ENCODE assay signal across 19 cellular contexts in the genomic region with DNA sequence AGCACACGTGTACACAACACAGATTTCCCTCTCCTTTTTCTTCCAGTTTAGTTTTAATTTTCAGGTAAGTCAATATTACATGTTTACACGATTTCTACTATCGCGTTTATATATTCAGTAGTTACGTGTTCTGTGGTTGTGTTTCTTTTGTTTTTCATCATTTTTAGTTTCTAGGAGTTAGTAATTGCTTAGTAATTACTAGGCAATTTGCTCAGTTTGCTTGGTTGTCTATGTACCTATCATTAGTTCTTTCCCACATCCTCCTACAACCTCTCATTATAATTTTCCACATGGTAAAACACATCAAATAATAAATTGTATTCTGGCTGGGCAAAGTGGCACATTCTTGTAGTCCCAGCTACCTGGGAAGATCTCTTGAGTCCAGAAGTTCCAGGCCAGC. TPM values are rescaled to one million over a fixed set of nuclear protein-coding genes. Genes with fewer than 3 reads are reported as not detected.
A peak's percentile ranks its signal among the peaks of the same experiment; 100 is the strongest.
DNase-seq lines count a peak whose midpoint lies in the region; ATAC-seq, FAIRE-seq and TF ChIP-seq lines count a peak whose summit lies in the region.
"Had no signal": no experiment of that assay in that cellular context is flagged by ENCODE, and none has a peak within 500 bp of the region (broad histone marks: within the 10 kb centered on the region; RNA-seq: fewer than 3 reads in every experiment).

No MANE protein-coding gene starts in this region.

- H3K9me3 Mint-ChIP-seq in activated CD8-positive, alpha-beta memory T cell treated with anti-CD3 and anti-CD28 coated beads, Interleukin-2, amount 10 ng/mL, durations not matched to agents 7 days and 5 days (ENCODE audit: low read depth), result peaks cover 18% of the 10 kb centered on the region

- no TSS peak for BruUV-seq in GM12878 (replicated peaks; lab: Mats Ljungman, UMichigan)

- CTCF ChIA-PET in A549 (lab: Yijun Ruan, JAX), result interaction anchor here (1.1 to 19.3 kb wide), 7 partner anchors 11 to 234 kb away, joined by 3 to 470 read pairs (median 6); no protein-coding TSS in a partner anchor
- CTCF ChIA-PET in GM12878 (lab: Yijun Ruan, JAX), result interaction anchor here (1.2 to 16.8 kb wide), 3 partner anchors 12 to 112 kb away, joined by 3 to 308 read pairs (median 3); no protein-coding TSS in a partner anchor
- CTCF ChIA-PET in activated CD8-positive, alpha-beta memory T cell treated with anti-CD3 and anti-CD28 coated beads, Interleukin-2, amount 10 ng/mL, durations not matched to agents 7 days and 5 days (lab: Charles Lee), result interaction anchor here (1.1 to 1.3 kb wide), 2 partner anchors 11 to 12 kb away, joined by 3 to 6 read pairs; no protein-coding TSS in a partner anchor

- H3K4me1 ChIP-seq in A549 (no peaks in the 10 kb centered on the region), GM12878 (ENCODE audit: control insufficient read depth, insufficient read depth, low read length) (no peaks in the 10 kb centered on the region)
- H3K4me1 ChIP-seq: HAP-1 had no signal

- FAIRE-seq in A549 (lab: Jason Lieb, UNC) (peak; percentile 65), GM12878 (lab: Jason Lieb, UNC) (no peak)
- FAIRE-seq: G401.6 had no signal

- ATAC-seq in A549, result no peak
- no peak for ATAC-seq in GM12878
- ATAC-seq in left cardiac atrium, result no peak
- no peak for ATAC-seq in activated CD8-positive, alpha-beta memory T cell treated with anti-CD3 and anti-CD28 coated beads, Interleukin-2, amount 10 ng/mL, durations not matched to agents 7 days and 5 days
- ATAC-seq: GM23338 had no signal

- H3K4me3 ChIP-seq in A549 (no peak overlapping the region), GM12878 (no peak overlapping the region)
- H3K4me3 ChIP-seq: GM23338, HAP-1 had no signal

- SMC1A ChIA-PET in GM12878 (lab: Charles Lee; ENCODE audit: uncharacterized antibody, unreplicated experiment), result interaction anchor here (0.8 to 1.7 kb wide), 2 partner anchors 64 to 114 kb away, joined by 3 to 5 read pairs; no protein-coding TSS in a partner anchor

- H3K36me3 ChIP-seq in GM12878 (ENCODE audit: control insufficient read depth in 2 of 2, insufficient read depth in 2 of 2, low read length in 1 of 2), result no peaks in the 10 kb centered on the region
- H3K36me3 ChIP-seq: HAP-1 had no signal

- H2AFZ ChIP-seq in GM12878 (ENCODE audit: control insufficient read depth, low read depth, low read length), result no peak overlapping the region
- H2AFZ ChIP-seq: GM23338 had no signal

- TF ChIP-seq EP300 in A549 (IDR thresholded peaks at IDR 0.05), result no peak
- no peak for TF ChIP-seq EP300 in GM12878 (IDR thresholded peaks at IDR 0.05; ENCODE audit: borderline replicate concordance in 1 of 2, control insufficient read depth in 1 of 2, low read depth in 2 of 2, low read length in 2 of 2)

- H3K27ac ChIP-seq in A549, result no peak overlapping the region
- no peak overlapping the region for H3K27ac ChIP-seq in GM12878 (ENCODE audit: control insufficient read depth, insufficient read depth)

- no peak overlapping the region for H3K9ac ChIP-seq in GM12878 (ENCODE audit: control insufficient read depth, insufficient read depth, low read length)

- peaks cover 8% of the 10 kb centered on the region for H3K4me1 Mint-ChIP-seq in activated CD8-positive, alpha-beta memory T cell treated with anti-CD3 and anti-CD28 coated beads, Interleukin-2, amount 10 ng/mL, durations not matched to agents 7 days and 5 days
- H3K4me1 Mint-ChIP-seq: CD4-positive, alpha-beta memory T cell; GM23338 had no signal

- TF ChIP-seq POLR2A in A549 (IDR thresholded peaks at IDR 0.05; ENCODE audit: low read length), result no peak
- no peak for TF ChIP-seq POLR2A in GM12878 (IDR thresholded peaks at IDR 0.05; ENCODE audit: low read depth, low read length)

- intact Hi-C loops in GM12878 (cut with micrococcal nuclease; ENCODE audit: unreplicated experiment) (no loop called here), left cardiac atrium (cut with DNase I) (no loop called here)

- POLR2A ChIA-PET in A549 (lab: Yijun Ruan, JAX) (no interaction called here), GM12878 (lab: Charles Lee) (no interaction called here)

- H3K9me3 ChIP-seq in A549 (peaks cover 15% of the 10 kb centered on the region), GM12878 (replicated peaks; ENCODE audit: control insufficient read depth, insufficient read depth, low read length) (peaks cover 7% of the 10 kb centered on the region)

- TF ChIP-seq RAD21 in A549 (conservative IDR thresholded peaks at IDR 0.05 in 1 of 2, IDR thresholded peaks at IDR 0.05 in 1 of 2) (no peak), GM12878 (IDR thresholded peaks at IDR 0.05; ENCODE audit: insufficient read depth, low read depth, low read length) (no peak)

- no peaks in the 10 kb centered on the region for H3K79me2 ChIP-seq in GM12878 (ENCODE audit: control insufficient read depth, insufficient read depth, low read length)

- DNase-seq in A549 (ENCODE audit: low read depth in 1 of 2, low spot score in 1 of 2) (no peak), NCI-H1417 (lab: John Stamatoyannopoulos, UW) (peak in 2 of 3 experiments; percentile 18 to 68), NCI-H748 (lab: John Stamatoyannopoulos, UW; ENCODE audit: unreplicated experiment) (peak; percentile 26), GM12878 (ENCODE audit: low read depth, low spot score) (no peak), left cardiac atrium (no peak), SIG-M5 (lab: John Stamatoyannopoulos, UW) (no peak)
- DNase-seq in activated CD8-positive, alpha-beta memory T cell treated with anti-CD3 and anti-CD28 coated beads, Interleukin-2, amount 10 ng/mL, durations not matched to agents 7 days and 5 days, result no peak
- DNase-seq: 8988T; C1 segment of cervical spinal cord; Calu3; CD4-positive, alpha-beta memory T cell; COR-L47; DMS53; DMS79 treated with DMSO at 0.1 percent for 48 hours had no signal

- no peaks in the 10 kb centered on the region for H4K20me1 ChIP-seq in GM12878 (ENCODE audit: control insufficient read depth, insufficient read depth)

- H3K4me3 Mint-ChIP-seq in activated CD8-positive, alpha-beta memory T cell treated with anti-CD3 and anti-CD28 coated beads, Interleukin-2, amount 10 ng/mL, durations not matched to agents 7 days and 5 days, result no peak overlapping the region
- H3K4me3 Mint-ChIP-seq: CD4-positive, alpha-beta memory T cell; GM23338 had no signal

- H3K4me2 ChIP-seq in A549 (no peak overlapping the region), GM12878 (ENCODE audit: control insufficient read depth, insufficient read depth) (no peak overlapping the region)
- H3K4me2 ChIP-seq: GM23338 had no signal

- in situ Hi-C loops in GM12878 (cut with MboI), result no loop called here

- 78% methylated on average over 5 of the region's 5 CpGs for WGBS in A549 (ENCODE audit: missing lambda C conversion rate)
- WGBS in GM12878 (ENCODE audit: insufficient coverage, insufficient replicate concordance, low lambda C conversion rate, missing lambda C conversion rate), result 22% methylated on average over 5 of the region's 5 CpGs

- H3K27me3 Mint-ChIP-seq in activated CD8-positive, alpha-beta memory T cell treated with anti-CD3 and anti-CD28 coated beads, Interleukin-2, amount 10 ng/mL, durations not matched to agents 7 days and 5 days, result peaks cover 37% of the 10 kb centered on the region

- no peak overlapping the region for H3K27ac Mint-ChIP-seq in activated CD8-positive, alpha-beta memory T cell treated with anti-CD3 and anti-CD28 coated beads, Interleukin-2, amount 10 ng/mL, durations not matched to agents 7 days and 5 days
- H3K27ac Mint-ChIP-seq: GM23338 had no signal

- RAD21 ChIA-PET in GM12878 (lab: Charles Lee; ENCODE audit: unreplicated experiment), result no interaction called here

- H3K27me3 ChIP-seq in GM12878 (replicated peaks in 1 of 2; ENCODE audit: control insufficient read depth in 2 of 2, insufficient read depth in 2 of 2, low read length in 1 of 2), result no peaks in the 10 kb centered on the region

- TF ChIP-seq CTCF in A549 (IDR thresholded peaks at IDR 0.05), result no peak
- TF ChIP-seq CTCF in GM12878 (IDR thresholded peaks at IDR 0.05 in 2 of 3, conservative IDR thresholded peaks at IDR 0.05 in 1 of 3; ENCODE audit: control insufficient read depth in 2 of 3, extremely low read depth in 1 of 3, insufficient read depth in 1 of 3, low read depth in 3 of 3, low read length in 3 of 3), result no peak

- peaks cover 18% of the 10 kb centered on the region for H3K36me3 Mint-ChIP-seq in activated CD8-positive, alpha-beta memory T cell treated with anti-CD3 and anti-CD28 coated beads, Interleukin-2, amount 10 ng/mL, durations not matched to agents 7 days and 5 days

RNA-seq across cellular contexts. Expression of a gene that starts 24.6 kb away (rescaled TPM):
- not detected in 2 replicates for polyA plus RNA-seq in A549 (2011; rRNA removed)
- polyA plus RNA-seq in A549 (2012; cell fraction: cytosol; rRNA removed), result not detected in 2 replicates
- 0.16 TPM in 1 of 2 replicates, not detected in the other for polyA plus RNA-seq in A549 (2012; cell fraction: nucleus; rRNA removed)
- polyA plus RNA-seq in A549 (2017; fragmentation: RNase III; extraction: RNeasy Plus Mini Kit Qiagen cat#74134 plus additional on column Dnase treatment), result 0.14 to 0.50 TPM in 2 of 3 replicates, not detected in the other
- not detected in 2 replicates for polyA minus RNA-seq in A549 (2011; rRNA and poly(A)+ RNA removed)
- total RNA-seq in GM12878 (2013; cell fraction: nucleolus; rRNA removed), result not detected in 2 replicates
- total RNA-seq in GM12878 (2014; rRNA removed), result not detected in 2 replicates
- not detected in 2 replicates for total RNA-seq in GM12878 (2014; rRNA removed; fragmentation: Illumina TruSeq; extraction: Trizol)
- total RNA-seq in GM12878 (2021), result not detected in 2 replicates
- polyA plus RNA-seq in GM12878 (2011; ENCODE audit: low read depth), result not detected
- polyA plus RNA-seq in GM12878 (2011; rRNA removed), result not detected in 2 replicates
- polyA plus RNA-seq in GM12878 (2011; cell fraction: cytosol; rRNA removed), result not detected in 2 replicates
- not detected in 2 replicates for polyA plus RNA-seq in GM12878 (2011; cell fraction: nucleus; rRNA removed)
- polyA plus RNA-seq in GM12878 (2012), result not detected in 2 replicates
- not detected in 2 replicates for polyA plus RNA-seq in GM12878 (2014; fragmentation: Illumina TruSeq; extraction: Trizol)
- polyA plus RNA-seq in GM12878 (2014; fragmentation: Nextera tagmentation; extraction: Ambion mirVana), result not detected
- polyA plus RNA-seq in GM12878 (2014; rRNA removed), result not detected in 2 replicates
- polyA plus RNA-seq in GM12878 (2016; fragmentation: Nextera tagmentation; extraction: Ambion mirVana), result not detected
- not detected in 2 replicates for polyA minus RNA-seq in GM12878 (2011; rRNA and poly(A)+ RNA removed)
- polyA minus RNA-seq in GM12878 (2011; cell fraction: cytosol; rRNA and poly(A)+ RNA removed), result not detected in 2 replicates
- polyA minus RNA-seq in GM12878 (2011; cell fraction: nucleus; rRNA and poly(A)+ RNA removed), result not detected in 2 replicates
- total RNA-seq in left cardiac atrium, result under 1 TPM; 0.10 to 0.38 TPM
- total RNA-seq in activated CD8-positive, alpha-beta memory T cell treated with anti-CD3 and anti-CD28 coated beads, Interleukin-2, amount 10 ng/mL, durations not matched to agents 7 days and 5 days, result not detected
- total RNA-seq: A673; Calu3; CD4-positive, alpha-beta memory T cell; H4 had no signal

RNA-seq across cellular contexts. Expression of a gene that starts 45.8 kb away (rescaled TPM):
- polyA plus RNA-seq in A549 (2011; rRNA removed) (23.2 and 28.3 TPM in 2 replicates), A549 (2017; fragmentation: RNase III; extraction: RNeasy Plus Mini Kit Qiagen cat#74134 plus additional on column Dnase treatment) (56.4 to 59.4 TPM (median 57.0 TPM) in 3 replicates), GM12878 (2011; rRNA removed) (26.3 and 36.2 TPM in 2 replicates), GM12878 (2014; fragmentation: Illumina TruSeq; extraction: Trizol) (22.0 and 29.3 TPM in 2 replicates), GM12878 (2014; fragmentation: Nextera tagmentation; extraction: Ambion mirVana) (1 to 10 TPM; 2.0 to 4.2 TPM), GM12878 (2014; rRNA removed) (32.6 and 32.8 TPM in 2 replicates), GM12878 (2016; fragmentation: Nextera tagmentation; extraction: Ambion mirVana) (10 to 100 TPM; 27.1 to 30.8 TPM)
- 40.0 and 48.5 TPM in 2 replicates for polyA plus RNA-seq in A549 (2012; cell fraction: cytosol; rRNA removed)
- 176 and 178 TPM in 2 replicates for polyA plus RNA-seq in A549 (2012; cell fraction: nucleus; rRNA removed)
- polyA minus RNA-seq in A549 (2011; rRNA and poly(A)+ RNA removed), result 27.4 and 28.0 TPM in 2 replicates
- 68.0 and 71.2 TPM in 2 replicates for total RNA-seq in GM12878 (2013; cell fraction: nucleolus; rRNA removed)
- total RNA-seq in GM12878 (2014; rRNA removed) (19.8 and 21.6 TPM in 2 replicates), GM12878 (2014; rRNA removed; fragmentation: Illumina TruSeq; extraction: Trizol) (19.0 and 21.2 TPM in 2 replicates), GM12878 (2021) (29.7 and 31.1 TPM in 2 replicates), left cardiac atrium (10 to 100 TPM; 13.6 to 14.8 TPM)
- 16.1 TPM for polyA plus RNA-seq in GM12878 (2011; ENCODE audit: low read depth)
- polyA plus RNA-seq in GM12878 (2011; cell fraction: cytosol; rRNA removed), result 32.1 and 42.7 TPM in 2 replicates
- polyA plus RNA-seq in GM12878 (2011; cell fraction: nucleus; rRNA removed), result 110 and 114 TPM in 2 replicates
- polyA plus RNA-seq in GM12878 (2012), result 31.1 and 34.2 TPM in 2 replicates
- 20.8 and 41.9 TPM in 2 replicates for polyA minus RNA-seq in GM12878 (2011; rRNA and poly(A)+ RNA removed)
- 15.7 and 16.4 TPM in 2 replicates for polyA minus RNA-seq in GM12878 (2011; cell fraction: cytosol; rRNA and poly(A)+ RNA removed)
- polyA minus RNA-seq in GM12878 (2011; cell fraction: nucleus; rRNA and poly(A)+ RNA removed), result 36.3 and 58.3 TPM in 2 replicates
- 10 to 100 TPM; 56.8 to 69.2 TPM for total RNA-seq in activated CD8-positive, alpha-beta memory T cell treated with anti-CD3 and anti-CD28 coated beads, Interleukin-2, amount 10 ng/mL, durations not matched to agents 7 days and 5 days

RNA-seq across cellular contexts. Expression of a gene that starts 46.1 kb away (rescaled TPM):
- polyA plus RNA-seq in A549 (2011; rRNA removed), result 200 and 204 TPM in 2 replicates
- polyA plus RNA-seq in A549 (2012; cell fraction: cytosol; rRNA removed), result 513 and 556 TPM in 2 replicates
- 190 and 225 TPM in 2 replicates for polyA plus RNA-seq in A549 (2012; cell fraction: nucleus; rRNA removed)
- 314 to 336 TPM (median 328 TPM) in 3 replicates for polyA plus RNA-seq in A549 (2017; fragmentation: RNase III; extraction: RNeasy Plus Mini Kit Qiagen cat#74134 plus additional on column Dnase treatment)
- polyA minus RNA-seq in A549 (2011; rRNA and poly(A)+ RNA removed), result 198 and 252 TPM in 2 replicates
- total RNA-seq in GM12878 (2013; cell fraction: nucleolus; rRNA removed), result 9.7 and 10.7 TPM in 2 replicates
- 42.3 and 46.4 TPM in 2 replicates for total RNA-seq in GM12878 (2014; rRNA removed)
- 28.7 and 31.3 TPM in 2 replicates for total RNA-seq in GM12878 (2014; rRNA removed; fragmentation: Illumina TruSeq; extraction: Trizol)
- total RNA-seq in GM12878 (2021), result 173 and 193 TPM in 2 replicates
- polyA plus RNA-seq in GM12878 (2011; ENCODE audit: low read depth), result 235 TPM
- polyA plus RNA-seq in GM12878 (2011; rRNA removed), result 78.6 and 93.1 TPM in 2 replicates
- 283 and 305 TPM in 2 replicates for polyA plus RNA-seq in GM12878 (2011; cell fraction: cytosol; rRNA removed)
- 87.0 and 88.2 TPM in 2 replicates for polyA plus RNA-seq in GM12878 (2011; cell fraction: nucleus; rRNA removed)
- polyA plus RNA-seq in GM12878 (2012), result 213 and 226 TPM in 2 replicates
- polyA plus RNA-seq in GM12878 (2014; fragmentation: Illumina TruSeq; extraction: Trizol), result 197 and 224 TPM in 2 replicates
- polyA plus RNA-seq in GM12878 (2014; fragmentation: Nextera tagmentation; extraction: Ambion mirVana), result 100 to 1,000 TPM in 1 of 2 experiments, 10 to 100 TPM in 1; 95.5 to 113 TPM
- 156 and 166 TPM in 2 replicates for polyA plus RNA-seq in GM12878 (2014; rRNA removed)
- 100 to 1,000 TPM; 298 to 306 TPM for polyA plus RNA-seq in GM12878 (2016; fragmentation: Nextera tagmentation; extraction: Ambion mirVana)
- 135 and 137 TPM in 2 replicates for polyA minus RNA-seq in GM12878 (2011; rRNA and poly(A)+ RNA removed)
- 39.2 and 50.7 TPM in 2 replicates for polyA minus RNA-seq in GM12878 (2011; cell fraction: cytosol; rRNA and poly(A)+ RNA removed)
- 21.5 and 28.7 TPM in 2 replicates for polyA minus RNA-seq in GM12878 (2011; cell fraction: nucleus; rRNA and poly(A)+ RNA removed)
- total RNA-seq in left cardiac atrium, result 100 to 1,000 TPM in 1 of 2 donors, 10 to 100 TPM in 1; 79.6 to 107 TPM
- total RNA-seq in activated CD8-positive, alpha-beta memory T cell treated with anti-CD3 and anti-CD28 coated beads, Interleukin-2, amount 10 ng/mL, durations not matched to agents 7 days and 5 days, result 100 to 1,000 TPM; 216 to 245 TPM

RNA-seq across cellular contexts. Expression of a gene that starts 48.1 kb away (rescaled TPM):
- polyA plus RNA-seq in A549 (2011; rRNA removed) (2.4 and 2.7 TPM in 2 replicates), A549 (2017; fragmentation: RNase III; extraction: RNeasy Plus Mini Kit Qiagen cat#74134 plus additional on column Dnase treatment) (3.2 to 4.8 TPM (median 3.4 TPM) in 3 replicates), GM12878 (2011; rRNA removed) (1.6 and 1.9 TPM in 2 replicates), GM12878 (2014; fragmentation: Illumina TruSeq; extraction: Trizol) (2.0 and 2.6 TPM in 2 replicates), GM12878 (2014; fragmentation: Nextera tagmentation; extraction: Ambion mirVana) (under 1 TPM; 0.22 to 0.42 TPM), GM12878 (2014; rRNA removed) (6.3 and 7.9 TPM in 2 replicates), GM12878 (2016; fragmentation: Nextera tagmentation; extraction: Ambion mirVana) (1 to 10 TPM; 1.5 to 1.7 TPM)
- 2.5 and 2.7 TPM in 2 replicates for polyA plus RNA-seq in A549 (2012; cell fraction: cytosol; rRNA removed)
- 42.7 and 45.2 TPM in 2 replicates for polyA plus RNA-seq in A549 (2012; cell fraction: nucleus; rRNA removed)
- polyA minus RNA-seq in A549 (2011; rRNA and poly(A)+ RNA removed), result 1.6 and 2.4 TPM in 2 replicates
- total RNA-seq in GM12878 (2013; cell fraction: nucleolus; rRNA removed), result 7.1 and 7.6 TPM in 2 replicates
- total RNA-seq in GM12878 (2014; rRNA removed) (1.9 and 2.3 TPM in 2 replicates), GM12878 (2014; rRNA removed; fragmentation: Illumina TruSeq; extraction: Trizol) (1.2 and 1.6 TPM in 2 replicates), GM12878 (2021) (3.9 and 7.0 TPM in 2 replicates), left cardiac atrium (under 1 TPM; 0.71 to 0.97 TPM)
- 2.1 TPM for polyA plus RNA-seq in GM12878 (2011; ENCODE audit: low read depth)
- polyA plus RNA-seq in GM12878 (2011; cell fraction: cytosol; rRNA removed), result 0.94 and 2.1 TPM in 2 replicates
- 30.2 and 30.7 TPM in 2 replicates for polyA plus RNA-seq in GM12878 (2011; cell fraction: nucleus; rRNA removed)
- polyA plus RNA-seq in GM12878 (2012), result 2.3 and 3.0 TPM in 2 replicates
- 1.4 TPM in 2 replicates for polyA minus RNA-seq in GM12878 (2011; rRNA and poly(A)+ RNA removed)
- not detected in 2 replicates for polyA minus RNA-seq in GM12878 (2011; cell fraction: cytosol; rRNA and poly(A)+ RNA removed)
- 5.8 and 10.7 TPM in 2 replicates for polyA minus RNA-seq in GM12878 (2011; cell fraction: nucleus; rRNA and poly(A)+ RNA removed)
- total RNA-seq in activated CD8-positive, alpha-beta memory T cell treated with anti-CD3 and anti-CD28 coated beads, Interleukin-2, amount 10 ng/mL, durations not matched to agents 7 days and 5 days, result 1 to 10 TPM; 6.6 to 6.7 TPM

Comparison
In these comparisons a context has a peak if more than half of its experiments do, and no peak if none do; other contexts are left out.
1. DNase-seq: peak in NCI-H1417 (2 of 3) and NCI-H748 (single experiment); none in A549 (0 of 2), GM12878 (single experiment), left cardiac atrium (single experiment), SIG-M5 (single experiment) and activated CD8-positive, alpha-beta memory T cell treated with anti-CD3 and anti-CD28 coated beads, Interleukin-2, amount 10 ng/mL, durations not matched to agents 7 days and 5 days (single experiment).